Comparison of ENCODE assay signal across 22 cellular contexts in the genomic region with DNA sequence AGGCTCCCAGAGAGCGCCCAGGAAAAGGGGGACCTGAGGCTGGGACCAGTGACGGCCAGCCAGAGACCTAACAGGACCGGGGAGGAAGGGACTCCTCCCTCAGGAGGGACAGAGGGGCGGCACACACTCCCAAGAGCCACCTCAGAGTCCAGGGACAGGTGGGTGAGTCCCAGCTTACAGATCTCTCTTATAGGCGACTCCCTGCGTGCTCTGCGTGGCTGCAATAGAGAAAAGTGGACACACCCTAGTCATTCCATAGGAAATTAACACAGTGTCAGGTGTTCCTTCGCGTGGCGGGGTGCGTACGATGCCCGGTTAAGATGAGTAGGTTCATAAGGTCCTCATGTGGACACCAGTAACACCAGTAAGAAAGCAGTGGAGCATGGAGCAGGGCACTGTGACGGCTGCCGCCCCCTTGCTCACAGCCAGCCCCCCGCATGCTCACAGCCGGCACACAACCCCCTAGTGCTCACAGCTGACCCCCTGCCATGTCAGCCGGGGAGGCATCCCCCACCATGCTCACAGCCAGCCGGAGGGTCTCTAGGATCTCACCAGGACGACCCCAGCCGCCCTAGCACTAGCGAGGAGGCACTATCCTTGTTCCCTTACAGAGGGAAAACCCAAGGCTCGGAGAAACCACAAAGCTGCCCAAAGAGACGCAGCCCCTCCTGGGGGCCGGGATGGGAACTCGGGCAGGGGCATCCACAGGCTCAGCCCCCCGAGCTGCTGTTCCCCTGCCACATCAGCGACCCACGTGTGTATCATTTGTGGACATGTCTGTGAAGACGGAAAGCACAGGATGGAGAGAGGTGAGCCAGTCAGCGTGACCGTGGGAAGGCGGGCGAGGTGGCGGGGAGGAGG.
DNase-seq lines count a peak whose midpoint lies in the region; ATAC-seq and TF ChIP-seq lines count a peak whose summit lies in the region.
"Had no signal": no experiment of that assay in that cellular context is flagged by ENCODE, and none has a peak within 500 bp of the region (broad histone marks: within the 10 kb centered on the region; RNA-seq: fewer than 3 reads in every experiment).

No MANE protein-coding gene starts in this region.

- H3K4me1 Mint-ChIP-seq in activated B cell treated with CpG ODN at 0.5 μM for 24 hours, result no peaks in the 10 kb centered on the region
- H3K4me1 Mint-ChIP-seq: activated CD4-positive, alpha-beta memory T cell treated with anti-CD3 and anti-CD28 coated beads, Interleukin-2, amount 10 ng/mL, durations not matched to agents 7 days and 5 days; central memory CD8-positive, alpha-beta T cell had no signal

- ATAC-seq in activated B cell treated with CpG ODN at 0.5 μM for 24 hours (ENCODE audit: low read depth) (no peak), left colon (no peak)
- ATAC-seq: activated naive CD4-positive, alpha-beta T cell treated with anti-CD3 and anti-CD28 coated beads, Interleukin-2, amount 50 U/mL, for 72 hours had no signal

- peaks cover 11% of the 10 kb centered on the region for H3K9me3 Mint-ChIP-seq in activated B cell treated with CpG ODN at 0.5 μM for 24 hours

- no peaks in the 10 kb centered on the region for H3K36me3 ChIP-seq in suprapubic skin

- no peak overlapping the region for H3K4me3 Mint-ChIP-seq in activated B cell treated with CpG ODN at 0.5 μM for 24 hours
- H3K4me3 Mint-ChIP-seq: activated CD4-positive, alpha-beta memory T cell treated with anti-CD3 and anti-CD28 coated beads, Interleukin-2, amount 10 ng/mL, durations not matched to agents 7 days and 5 days; central memory CD8-positive, alpha-beta T cell had no signal

- H3K27me3 Mint-ChIP-seq in activated B cell treated with CpG ODN at 0.5 μM for 24 hours, result no peaks in the 10 kb centered on the region
- H3K27me3 Mint-ChIP-seq: activated CD4-positive, alpha-beta memory T cell treated with anti-CD3 and anti-CD28 coated beads, Interleukin-2, amount 10 ng/mL, durations not matched to agents 7 days and 5 days; central memory CD8-positive, alpha-beta T cell had no signal

- H3K36me3 Mint-ChIP-seq in activated B cell treated with CpG ODN at 0.5 μM for 24 hours (ENCODE audit: low read depth), result no peaks in the 10 kb centered on the region
- H3K36me3 Mint-ChIP-seq: activated naive CD4-positive, alpha-beta T cell treated with anti-CD3 and anti-CD28 coated beads, Interleukin-2, amount 50 U/mL, for 72 hours had no signal

- H3K27me3 ChIP-seq in suprapubic skin, result no peaks in the 10 kb centered on the region

- DNase-seq in DMS53 (lab: John Stamatoyannopoulos, UW) (peak; percentile 11), DMS53 treated with DMSO at 0.1 percent for 48 hours (lab: John Stamatoyannopoulos, UW; ENCODE audit: unreplicated experiment) (no peak), activated B cell treated with CpG ODN at 0.5 μM for 24 hours (peak; percentile 3), mesenteric fat pad (ENCODE audit: low spot score) (peak; percentile 83), suprapubic skin (ENCODE audit: low spot score in 2 of 2) (peak; percentile 55 to 74), dedifferentiated amniotic fluid mesenchymal stem cell (ENCODE audit: extremely low spot score) (no peak), left colon (no peak), iPS-NIHi7 (ENCODE audit: extremely low spot score) (no peak)
- DNase-seq: activated CD4-positive, alpha-beta memory T cell treated with anti-CD3 and anti-CD28 coated beads, Interleukin-2, amount 10 ng/mL, durations not matched to agents 7 days and 5 days; DMS79; effector CD8-positive, alpha-beta T cell; foreskin melanocyte; hippocampal formation; mammary epithelial cell; NCI-H1930; NCI-H2227 treated with DMSO at 0.1 percent for 48 hours; NCI-H748 treated with DMSO at 0.1 percent for 48 hours; RPMI8226; SK-N-SH had no signal

- H3K27ac ChIP-seq in suprapubic skin, result no peak overlapping the region
- H3K27ac ChIP-seq: 22Rv1 had no signal

- intact Hi-C loops in activated B cell treated with CpG ODN at 0.5 μM for 24 hours (cut with micrococcal nuclease), result no loop called here
- intact Hi-C loops in left colon (cut with DNase I, micrococcal nuclease), result no loop called here

- TF ChIP-seq POLR2A in suprapubic skin (IDR thresholded peaks at IDR 0.05), result no peak

- H3K4me3 ChIP-seq in suprapubic skin, result no peak overlapping the region

- TF ChIP-seq CTCF in activated B cell treated with CpG ODN at 0.5 μM for 24 hours (IDR thresholded peaks at IDR 0.05), result no peak
- no peak for TF ChIP-seq CTCF in suprapubic skin (IDR thresholded peaks at IDR 0.05)

- H3K27ac Mint-ChIP-seq in activated B cell treated with CpG ODN at 0.5 μM for 24 hours, result no peak overlapping the region
- H3K27ac Mint-ChIP-seq: activated CD4-positive, alpha-beta memory T cell treated with anti-CD3 and anti-CD28 coated beads, Interleukin-2, amount 10 ng/mL, durations not matched to agents 7 days and 5 days had no signal

- TF ChIP-seq EP300 in suprapubic skin (IDR thresholded peaks at IDR 0.05), result no peak

- no peaks in the 10 kb centered on the region for H3K4me1 ChIP-seq in suprapubic skin

- POLR2A ChIA-PET in activated B cell treated with CpG ODN at 0.5 μM for 24 hours (lab: Charles Lee), result interaction anchor here (0.7 kb wide), 1 partner anchor 653 kb away, joined by 3 read pairs; no protein-coding TSS in a partner anchor

- WGBS in suprapubic skin, result 90% methylated on average over 26 of the region's 35 CpGs

- no peaks in the 10 kb centered on the region for H3K9me3 ChIP-seq in suprapubic skin

- CTCF ChIA-PET in activated B cell treated with CpG ODN at 0.5 μM for 24 hours (lab: Charles Lee), result no interaction called here

Comparison
In these comparisons a context has a peak if more than half of its experiments do, and no peak if none do; other contexts are left out.
1. DNase-seq: peak in DMS53 (single experiment), activated B cell treated with CpG ODN at 0.5 μM for 24 hours (single experiment), mesenteric fat pad (single experiment) and suprapubic skin (2 of 2); none in DMS53 treated with DMSO at 0.1 percent for 48 hours (single experiment), dedifferentiated amniotic fluid mesenchymal stem cell (single experiment), left colon (0 of 2) and iPS-NIHi7 (single experiment).